23 cellular contexts compared by ENCODE assay signal in the genomic region with DNA sequence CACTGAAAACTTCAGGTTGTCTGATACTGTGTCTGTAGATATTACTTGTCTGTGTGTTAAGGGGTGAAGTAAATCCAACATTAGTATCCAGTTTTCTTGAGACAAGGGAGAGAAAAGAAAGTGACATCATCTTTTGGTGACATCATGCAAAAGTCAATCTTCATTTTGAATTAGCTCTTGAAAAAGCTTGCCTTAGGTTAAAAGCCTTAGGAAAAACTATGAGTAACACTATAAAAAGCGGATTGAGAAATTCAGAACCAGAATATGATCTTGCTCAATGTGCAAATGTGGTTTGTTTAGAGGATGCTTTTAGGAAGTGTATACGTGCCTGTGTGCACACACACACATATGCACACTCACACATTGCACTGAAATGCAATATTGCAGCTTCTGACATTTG.
DNase-seq lines count a peak whose midpoint lies in the region; ATAC-seq, FAIRE-seq and TF ChIP-seq lines count a peak whose summit lies in the region.
"Had no signal": no experiment of that assay in that cellular context is flagged by ENCODE, and none has a peak within 500 bp of the region (broad histone marks: within the 10 kb centered on the region; RNA-seq: fewer than 3 reads in every experiment).

No MANE protein-coding gene starts in this region.

- no peaks in the 10 kb centered on the region for H3K27me3 ChIP-seq in ovary
- H3K27me3 ChIP-seq: MG63, sigmoid colon had no signal

- H3K4me1 ChIP-seq in ovary (ENCODE audit: insufficient read depth), result no peaks in the 10 kb centered on the region
- H3K4me1 ChIP-seq: parathyroid adenoma, sigmoid colon had no signal

- DNase-seq in GM19239 (ENCODE audit: insufficient read length, low spot score), result no peak
- peak; percentile 73 for DNase-seq in MV-4-11 (lab: John Stamatoyannopoulos, UW)
- peak; percentile 11 to 29 for DNase-seq in cardiac fibroblast (ENCODE audit: low read depth in 2 of 2)
- DNase-seq in skeletal muscle cell (ENCODE audit: low read depth), result peak; percentile 1
- DNase-seq in ovary, result no peak
- DNase-seq in NCI-H446 treated with DMSO at 0.1 percent for 48 hours (lab: John Stamatoyannopoulos, UW), result no peak
- DNase-seq: activated B cell treated with CpG ODN at 0.5 μM for 24 hours; activated CD4-positive, alpha-beta memory T cell treated with anti-CD3 and anti-CD28 coated beads, Interleukin-2, amount 10 ng/mL, durations not matched to agents 7 days and 5 days; activated naive CD4-positive, alpha-beta T cell treated with anti-CD3 and anti-CD28 coated beads for 36 hours; activated T-cell treated with anti-CD3 and anti-CD28 coated beads, Interleukin-2, amount 50 U/mL, for 1 hour; anterior cingulate cortex; glutamatergic neuron; left colon; MG63; naive thymus-derived CD8-positive, alpha-beta T cell; NCI-H1930; sigmoid colon; stimulated activated CD4-positive, alpha-beta T cell treated with anti-CD3 and anti-CD28 coated beads, Interleukin-1b, Interleukin-23, amount 100 ng/mL, for 48 hours; T-helper 9 cell had no signal

- no peaks in the 10 kb centered on the region for H3K9me3 ChIP-seq in ovary
- H3K9me3 ChIP-seq: MG63, sigmoid colon had no signal

- no peak for TF ChIP-seq EP300 in ovary (IDR thresholded peaks at IDR 0.05)

- FAIRE-seq in GM19239 (lab: Jason Lieb, UNC), result peak; percentile 61

- intact Hi-C loops in ovary (cut with DNase I), result no loop called here

- H3K36me3 ChIP-seq in ovary, result no peaks in the 10 kb centered on the region
- H3K36me3 ChIP-seq: MG63, sigmoid colon had no signal

- no peak overlapping the region for H3K27ac ChIP-seq in ovary
- H3K27ac ChIP-seq: parathyroid adenoma, RWPE1, sigmoid colon had no signal

- TF ChIP-seq CTCF in cardiac fibroblast (IDR thresholded peaks at IDR 0.05; ENCODE audit: low read depth, low read length) (no peak), ovary (IDR thresholded peaks at IDR 0.05) (no peak)

- ATAC-seq in HG03342 (IDR thresholded peaks at IDR 0.05; ENCODE audit: unreplicated experiment), result no peak
- ATAC-seq: left colon; naive thymus-derived CD8-positive, alpha-beta T cell; stimulated activated memory B cell treated with anti-CD40 and anti-IgM and Interleukin-4, amounts not matched to agents 10 μg/mL and 1 μg/mL and 100 μg/mL, for 72 hours had no signal

- TF ChIP-seq POLR2A in ovary (IDR thresholded peaks at IDR 0.05), result no peak

- H3K4me3 ChIP-seq in cardiac fibroblast (replicated peaks in 1 of 2; ENCODE audit: low read depth in 2 of 2, low read length in 2 of 2) (no peak overlapping the region), skeletal muscle cell (ENCODE audit: low read depth, low read length) (no peak overlapping the region), ovary (no peak overlapping the region)
- H3K4me3 ChIP-seq: MG63, sigmoid colon had no signal

- 54 to 61% (median 59%) methylated on average over 2 of the region's 2 CpGs for WGBS in ovary, 3 donors

Comparison
In these comparisons a context has a peak if more than half of its experiments do, and no peak if none do; other contexts are left out.
1. DNase-seq: peak in MV-4-11 (single experiment), cardiac fibroblast (2 of 2) and skeletal muscle cell (single experiment); none in GM19239 (single experiment), ovary (0 of 5) and NCI-H446 treated with DMSO at 0.1 percent for 48 hours (single experiment).